ENCODE assay signal across 8 cellular contexts in the genomic region with DNA sequence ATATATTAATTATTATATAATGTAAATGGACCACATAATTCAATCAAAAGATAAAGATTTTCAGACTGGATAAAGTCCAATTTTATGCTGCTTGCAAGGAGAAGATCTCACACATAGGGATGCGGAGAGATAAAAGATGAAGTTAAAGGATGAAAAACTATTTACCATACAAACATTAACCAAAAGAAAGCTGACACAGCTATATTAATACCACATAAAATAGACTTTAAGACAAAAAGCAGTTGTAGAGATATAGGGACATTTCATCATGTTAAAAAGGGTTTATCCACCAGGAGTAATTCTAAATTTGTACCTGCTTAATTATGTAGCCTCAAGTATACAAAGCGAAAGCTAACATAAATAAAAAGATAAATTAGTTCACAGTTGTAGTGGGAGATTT. TPM values are rescaled to one million over a fixed set of nuclear protein-coding genes. Genes with fewer than 3 reads are reported as not detected.
"Had no signal": no experiment of that assay in that cellular context is flagged by ENCODE, and none has a peak within 500 bp of the region (broad histone marks: within the 10 kb centered on the region; RNA-seq: fewer than 3 reads in every experiment).

No MANE protein-coding gene starts in this region.

- DNase-seq: GDM1, GF-D8 had no signal

- ATAC-seq: GM12878 had no signal

- H3K4me3 ChIP-seq: GM12878 had no signal

- FAIRE-seq: G401.6, GM12878, GM12891, GM12892, GM18507, GM19239 had no signal

RNA-seq across cellular contexts. Expression of a gene that starts 15.2 kb away (rescaled TPM):
- total RNA-seq: GM12878 had no signal

RNA-seq across cellular contexts. Expression of a gene that starts 41.3 kb away (rescaled TPM):
- total RNA-seq: GM12878 had no signal
